ENCODE assay signal across 28 cellular contexts in the genomic region with DNA sequence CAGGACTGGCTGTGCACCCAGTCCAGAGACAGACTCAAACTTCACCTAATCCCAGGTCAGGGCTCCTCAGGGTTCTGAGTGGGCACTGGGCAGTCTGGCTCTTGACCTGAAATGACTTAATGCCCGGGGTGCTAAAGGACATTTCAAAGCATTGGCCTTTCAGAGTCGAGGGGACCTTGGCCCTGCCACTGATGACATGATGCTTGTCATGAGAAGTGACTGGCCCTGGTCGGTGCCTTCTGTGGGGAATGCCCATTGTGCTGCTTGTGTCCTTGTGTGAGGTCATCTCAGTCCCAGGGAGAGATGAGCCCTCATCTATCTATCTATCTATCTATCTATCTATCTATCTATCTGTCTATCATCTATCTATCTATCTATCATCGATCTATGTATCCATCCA.
"Had no signal": no experiment of that assay in that cellular context is flagged by ENCODE, and none has a peak within 500 bp of the region (broad histone marks: within the 10 kb centered on the region; RNA-seq: fewer than 3 reads in every experiment).

No MANE protein-coding gene starts in this region.

- FAIRE-seq: urothelium cell line had no signal

- H3K4me1 ChIP-seq: foreskin keratinocyte had no signal

- H3K36me3 ChIP-seq: ascending aorta, cardiac muscle cell, esophagus muscularis mucosa, heart left ventricle, neural progenitor cell, right atrium auricular region, suprapubic skin, tibial artery, WERI-Rb-1 had no signal

- H3K9me3 ChIP-seq: ascending aorta, esophagus muscularis mucosa, heart left ventricle, right atrium auricular region, suprapubic skin, tibial artery had no signal

- H3K27ac ChIP-seq: cardiac muscle cell, dorsolateral prefrontal cortex, foreskin keratinocyte, neural progenitor cell, suprapubic skin, tibial artery, WERI-Rb-1 had no signal

- ATAC-seq: activated CD4-positive, CD25-positive, alpha-beta regulatory T cell treated with anti-CD3 and anti-CD28 coated beads, Interleukin-2, amount 50 U/mL, for 24 hours; foreskin keratinocyte; natural killer cell had no signal

- H3K4me3 ChIP-seq: cardiac muscle cell, dorsolateral prefrontal cortex, esophagus muscularis mucosa, neural progenitor cell, suprapubic skin, tibial artery had no signal

- DNase-seq: activated CD4-positive, alpha-beta memory T cell treated with anti-CD3 and anti-CD28 coated beads for 36 hours; activated CD4-positive, alpha-beta T cell treated with anti-CD3 and anti-CD28 coated beads for 48 hours; activated CD8-positive, alpha-beta memory T cell treated with anti-CD3 and anti-CD28 coated beads, Interleukin-2, amount 50 U/mL, for 4 hours; activated effector memory CD4-positive, alpha-beta T cell treated with anti-CD3 and anti-CD28 coated beads, Interleukin-2, amount 50 U/mL, for 16 hours; activated naive CD4-positive, alpha-beta T cell treated with anti-CD3 and anti-CD28 coated beads for 36 hours; activated naive CD8-positive, alpha-beta T cell treated with anti-CD3 and anti-CD28 coated beads for 36 hours; activated T-cell treated with anti-CD3 and anti-CD28 coated beads, Interleukin-2, amount 50 U/mL, for 1 hour; dorsolateral prefrontal cortex; foreskin keratinocyte; hypothalamus; kidney glomerular epithelial cell; left ventricle myocardium superior; mammary epithelial cell; natural killer cell; stimulated activated naive CD4-positive, alpha-beta T cell; SW 1271; T-helper 9 cell; tibial artery; WERI-Rb-1 had no signal

- H3K27me3 ChIP-seq: ascending aorta, cardiac muscle cell, esophagus muscularis mucosa, heart left ventricle, right atrium auricular region, tibial artery had no signal
